8 cellular contexts compared by ENCODE assay signal in the genomic region with DNA sequence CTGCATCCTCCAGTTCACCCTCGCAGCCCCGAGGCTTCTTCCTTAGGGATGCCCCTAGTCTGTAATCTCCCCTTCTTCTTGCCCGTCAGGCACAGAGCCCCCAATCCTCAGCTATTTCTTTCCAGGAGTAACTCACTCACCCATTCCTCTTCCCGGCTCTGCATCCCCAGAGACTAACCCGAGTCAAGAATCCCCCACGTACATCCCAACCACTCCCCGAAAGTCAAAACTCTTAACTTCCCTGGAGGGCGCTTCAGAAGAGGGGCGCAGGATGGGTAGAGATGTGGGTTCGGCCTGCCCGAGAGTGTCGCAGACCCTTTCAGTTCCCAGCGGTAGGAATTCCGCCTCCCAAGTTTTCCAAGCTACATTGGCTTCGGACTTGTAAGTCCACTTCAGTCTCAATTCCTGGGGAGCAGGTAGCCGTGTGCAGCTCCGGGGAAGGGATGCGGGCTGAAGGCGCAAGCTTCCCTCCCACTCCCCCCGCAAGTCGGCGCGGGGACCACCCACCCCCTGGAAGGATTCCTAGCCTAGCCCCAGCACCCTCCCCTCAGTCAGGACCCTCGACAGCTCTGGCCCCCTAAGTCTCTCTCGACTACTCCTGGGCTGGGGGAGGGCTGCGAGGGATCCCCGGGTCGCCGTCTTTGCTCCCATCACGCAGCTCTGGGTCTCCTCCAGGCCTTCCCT. TPM values are rescaled to one million over a fixed set of nuclear protein-coding genes. Genes with fewer than 3 reads are reported as not detected.
A peak's percentile ranks its signal among the peaks of the same experiment; 100 is the strongest.
DNase-seq lines count a peak whose midpoint lies in the region; ATAC-seq and TF ChIP-seq lines count a peak whose summit lies in the region.

No MANE protein-coding gene starts in this region.

- H3K9me3 ChIP-seq in cardiac muscle cell (ENCODE audit: low read depth): no peaks in the 10 kb centered on the region
- no peaks in the 10 kb centered on the region for H3K9me3 ChIP-seq in gastrocnemius medialis

- in situ Hi-C loops in gastrocnemius medialis (cut with MboI; ENCODE audit: low sequenced_read_pairs in 4 of 4): loop anchor here in 1 of 4 donors (25.0 kb wide), 1 partner anchor 838 kb away; no protein-coding TSS in a partner anchor

- H3K36me3 ChIP-seq in cardiac muscle cell (no peaks in the 10 kb centered on the region), gastrocnemius medialis (no peaks in the 10 kb centered on the region)

- no peak for TF ChIP-seq POLR2A in gastrocnemius medialis (IDR thresholded peaks at IDR 0.05)

- TF ChIP-seq CTCF in cardiac muscle cell (IDR thresholded peaks at IDR 0.05; ENCODE audit: low read depth, low read length): no peak
- peak in 1 of 5 experiments; percentile 5 for TF ChIP-seq CTCF in gastrocnemius medialis (IDR thresholded peaks at IDR 0.05 in 4 of 5, conservative IDR thresholded peaks at IDR 0.05 in 1 of 5)

- peak; percentile 17 to 22 for ATAC-seq in gastrocnemius medialis
- no peak for ATAC-seq in GM19035 (IDR thresholded peaks at IDR 0.05; ENCODE audit: unreplicated experiment)

- peaks cover 84% of the 10 kb centered on the region for H3K27me3 ChIP-seq in cardiac muscle cell
- peaks cover 0 to 34% (median 22%) of the 10 kb centered on the region in 3 donors for H3K27me3 ChIP-seq in gastrocnemius medialis

- DNase-seq in NCI-H1417 (lab: John Stamatoyannopoulos, UW) (peak in 2 of 3 experiments; percentile 75 to 76), NCI-H1417 treated with DMSO at 0.1 percent for 48 hours (lab: John Stamatoyannopoulos, UW) (no peak), SW480 (ENCODE audit: low spot score) (peak; percentile 56), cardiac muscle cell (ENCODE audit: low read depth in 1 of 2, low spot score in 1 of 2) (peak; percentile 47 to 61), gastrocnemius medialis (no peak), cerebellum (ENCODE audit: low spot score) (no peak)
- no peak for DNase-seq in effector CD4-positive, alpha-beta T cell

- H3K4me1 ChIP-seq in cardiac muscle cell (ENCODE audit: low read depth): peaks cover 5% of the 10 kb centered on the region
- peaks cover 13 to 20% of the 10 kb centered on the region in 2 donors for H3K4me1 ChIP-seq in gastrocnemius medialis

- intact Hi-C loops in gastrocnemius medialis (cut with DNase I; ENCODE audit: low total_unique reads): loop anchor here (2.0 to 5.0 kb wide), 3 partner anchors 831 to 1633 kb away; no protein-coding TSS in a partner anchor

- H3K4me3 ChIP-seq in cardiac muscle cell (peak overlapping the region; percentile 42), gastrocnemius medialis (peak overlapping the region; percentile 58 to 63 (median 60))

- H3K27ac ChIP-seq in cardiac muscle cell: no peak overlapping the region
- peak overlapping the region in 1 of 4 donors; percentile 13 for H3K27ac ChIP-seq in gastrocnemius medialis

RNA-seq across cellular contexts. Expression of gene BDNF, which starts 0.9 kb away (rescaled TPM):
- total RNA-seq in cardiac muscle cell: 0.36 and 0.70 TPM in 2 replicates
- polyA plus RNA-seq in cardiac muscle cell: 0.37 and 0.44 TPM in 2 replicates
- under 1 TPM in 1 of 4 donors, not detected in 3; 0.09 TPM for total RNA-seq in gastrocnemius medialis
- 1.5 TPM for total RNA-seq in cerebellum

Comparison
In these comparisons a context has a peak if more than half of its experiments do, and no peak if none do; other contexts are left out.
1. DNase-seq: peak in NCI-H1417 (2 of 3), SW480 (single experiment) and cardiac muscle cell (2 of 2); none in NCI-H1417 treated with DMSO at 0.1 percent for 48 hours (single experiment), gastrocnemius medialis (0 of 2), effector CD4-positive, alpha-beta T cell (single experiment) and cerebellum (single experiment).